ENCODE assay signal across 9 cellular contexts in genomic region chr12:98352835-98353234, GRCh38.
DNase-seq lines count a peak whose midpoint lies in the region; ATAC-seq, FAIRE-seq and TF ChIP-seq lines count a peak whose summit lies in the region.
"Had no signal": no experiment of that assay in that cellular context is flagged by ENCODE, and none has a peak within 500 bp of the region (broad histone marks: within the 10 kb centered on the region; RNA-seq: fewer than 3 reads in every experiment).

No MANE protein-coding gene starts in this region.

- no peak overlapping the region for H3K4me3 Mint-ChIP-seq in MCF 10A (ENCODE audit: unreplicated experiment)

- BruUV-seq in MCF 10A (replicated peaks; lab: Mats Ljungman, UMichigan): no TSS peak

- POLR2A ChIA-PET in MCF 10A (lab: Yijun Ruan, JAX): interaction anchor here (0.6 to 0.7 kb wide), 2 partner anchors 291 to 792 kb away, joined by 3 read pairs; partner anchors contain the start of gene IKBIP

- no peak overlapping the region for H3K4me3 ChIP-seq in breast epithelium
- H3K4me3 ChIP-seq in HUES48 (ENCODE audit: low read depth, low read length): no peak overlapping the region
- no peak overlapping the region for H3K4me3 ChIP-seq in cardiac fibroblast (replicated peaks in 1 of 2; ENCODE audit: low read depth in 2 of 2, low read length in 2 of 2)
- H3K4me3 ChIP-seq in esophagus muscularis mucosa: no peak overlapping the region

- no peak overlapping the region for H3K9ac ChIP-seq in HUES48 (ENCODE audit: low read depth, low read length)

- CTCF ChIA-PET in MCF 10A (lab: Yijun Ruan, JAX): interaction anchor here (0.6 kb wide), 1 partner anchor 22 kb away, joined by 3 read pairs; no protein-coding TSS in a partner anchor

- TF ChIP-seq EP300 in esophagus muscularis mucosa (IDR thresholded peaks at IDR 0.05): no peak

- FAIRE-seq in urothelium cell line (lab: Jason Lieb, UNC): no peak

- H3K9me3 Mint-ChIP-seq in MCF 10A (ENCODE audit: unreplicated experiment): no peaks in the 10 kb centered on the region

- peaks cover 11% of the 10 kb centered on the region for H3K4me1 Mint-ChIP-seq in MCF 10A (ENCODE audit: insufficient read depth, unreplicated experiment)

- no peaks in the 10 kb centered on the region for H3K36me3 ChIP-seq in breast epithelium
- H3K36me3 ChIP-seq in HUES48 (ENCODE audit: control insufficient read depth, insufficient read depth, low read length): no peaks in the 10 kb centered on the region
- H3K36me3 ChIP-seq in esophagus muscularis mucosa: no peaks in the 10 kb centered on the region

- H3K9me3 ChIP-seq in breast epithelium: no peaks in the 10 kb centered on the region
- no peaks in the 10 kb centered on the region for H3K9me3 ChIP-seq in HUES48 (ENCODE audit: control insufficient read depth, insufficient read depth, low read length)
- no peaks in the 10 kb centered on the region for H3K9me3 ChIP-seq in esophagus muscularis mucosa

- no peak for TF ChIP-seq POLR2A in breast epithelium (IDR thresholded peaks at IDR 0.05)
- TF ChIP-seq POLR2A in esophagus muscularis mucosa (IDR thresholded peaks at IDR 0.05; ENCODE audit: low read depth): no peak

- TF ChIP-seq CTCF in MCF 10A (IDR thresholded peaks at IDR 0.05; ENCODE audit: unreplicated experiment) (no peak), breast epithelium (IDR thresholded peaks at IDR 0.05) (no peak), cardiac fibroblast (IDR thresholded peaks at IDR 0.05; ENCODE audit: low read depth, low read length) (no peak), esophagus muscularis mucosa (IDR thresholded peaks at IDR 0.05) (no peak)

- H3K27me3 Mint-ChIP-seq in MCF 10A (ENCODE audit: insufficient read depth, unreplicated experiment): no peaks in the 10 kb centered on the region

- DNase-seq in MCF 10A (ENCODE audit: unreplicated experiment): peak; percentile 30
- DNase-seq in breast epithelium (ENCODE audit: low spot score in 2 of 2): no peak
- DNase-seq in cardiac fibroblast (ENCODE audit: low read depth in 2 of 2): peak; percentile 19 to 54
- peak; percentile 9 for DNase-seq in urothelium cell line (ENCODE audit: low spot score)
- DNase-seq in esophagus muscularis mucosa (ENCODE audit: extremely low spot score): no peak
- no peak for DNase-seq in COLO668 (lab: John Stamatoyannopoulos, UW; ENCODE audit: unreplicated experiment)
- DNase-seq: Karpas-422 had no signal

- ATAC-seq in GM21360 (IDR thresholded peaks at IDR 0.05; ENCODE audit: unreplicated experiment): no peak

- 76% methylated on average over 3 of the region's 3 CpGs for WGBS in esophagus muscularis mucosa

- no peaks in the 10 kb centered on the region for H3K36me3 Mint-ChIP-seq in MCF 10A (ENCODE audit: insufficient read depth, unreplicated experiment)

- intact Hi-C loops in MCF 10A (cut with micrococcal nuclease): no loop called here
- intact Hi-C loops in breast epithelium (cut with DNase I; ENCODE audit: low total_unique reads): no loop called here
- intact Hi-C loops in esophagus muscularis mucosa (cut with DNase I): no loop called here

- H3K27ac Mint-ChIP-seq in MCF 10A (ENCODE audit: low read depth, unreplicated experiment): no peak overlapping the region

- H3K27ac ChIP-seq in breast epithelium (no peak overlapping the region), HUES48 (ENCODE audit: low read depth, low read length) (peak overlapping the region; percentile 83), esophagus muscularis mucosa (replicated peaks in 1 of 4) (no peak overlapping the region)

- H3K4me1 ChIP-seq in breast epithelium (no peaks in the 10 kb centered on the region), HUES48 (ENCODE audit: control insufficient read depth, insufficient read depth, low read length) (peaks cover 3% of the 10 kb centered on the region; the same call in 1 of the 2 replicates), esophagus muscularis mucosa (no peaks in the 10 kb centered on the region)

- no peaks in the 10 kb centered on the region for H3K27me3 ChIP-seq in breast epithelium
- no peaks in the 10 kb centered on the region for H3K27me3 ChIP-seq in HUES48 (ENCODE audit: control insufficient read depth, insufficient read depth, low read length)
- H3K27me3 ChIP-seq in esophagus muscularis mucosa: no peaks in the 10 kb centered on the region

Comparison
In these comparisons a context has a peak if more than half of its experiments do, and no peak if none do; other contexts are left out.
1. DNase-seq: peak in MCF 10A (single experiment), cardiac fibroblast (2 of 2) and urothelium cell line (single experiment); none in breast epithelium (0 of 2), esophagus muscularis mucosa (single experiment) and COLO668 (single experiment).